In the genomic region with DNA sequence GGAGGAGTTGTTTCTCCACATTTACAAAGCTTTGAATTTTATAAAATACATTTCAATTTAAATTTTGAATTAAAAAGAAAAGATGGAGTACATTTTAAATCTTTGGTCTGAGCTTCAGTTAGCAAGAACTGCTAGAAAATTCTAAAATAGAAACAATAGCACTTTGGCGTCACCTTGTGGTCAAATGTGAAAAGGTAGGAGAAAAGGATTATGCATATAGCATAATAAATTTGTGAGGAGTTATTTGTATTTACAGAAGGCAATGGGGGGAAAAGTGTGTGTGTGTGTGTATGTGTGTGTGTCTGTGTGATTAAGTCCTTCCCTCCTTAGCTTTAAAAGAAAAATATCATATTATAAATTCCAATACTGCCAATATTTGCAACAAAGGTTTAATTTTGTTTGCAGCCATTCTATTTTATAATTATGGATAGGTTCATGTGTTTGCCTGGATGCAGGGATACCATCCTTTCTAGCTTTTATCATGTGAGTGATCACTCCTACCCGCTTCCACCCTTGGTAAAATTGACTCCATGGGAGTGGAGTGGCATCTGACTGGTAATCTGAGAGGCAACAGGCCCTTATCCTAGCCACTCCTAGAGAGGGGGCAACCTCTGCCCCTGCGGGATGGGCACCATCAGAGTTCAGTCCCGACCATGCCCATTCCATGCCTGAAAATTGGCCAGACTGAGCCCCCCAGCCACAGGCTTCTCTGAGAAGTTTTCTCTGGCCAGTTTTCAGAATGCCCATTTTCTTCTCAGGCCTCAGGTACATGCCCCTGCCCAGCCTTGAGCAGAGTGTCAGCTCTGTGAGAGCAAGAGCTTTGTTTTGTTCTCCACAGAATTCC, we compare ENCODE assay signal across 8 cellular contexts.
DNase-seq lines count a peak whose midpoint lies in the region; ATAC-seq and FAIRE-seq lines count a peak whose summit lies in the region.

No MANE protein-coding gene starts in this region.

- peak; percentile 74 for ATAC-seq in GM18909 (IDR thresholded peaks at IDR 0.05; ENCODE audit: poor library complexity, unreplicated experiment)

- DNase-seq in COR-L47 (lab: John Stamatoyannopoulos, UW) (peak; percentile 32), LoVo (ENCODE audit: low spot score) (peak; percentile 67), SHP77 treated with DMSO at 0.1 percent for 48 hours (lab: John Stamatoyannopoulos, UW) (peak; percentile 6), middle frontal gyrus (ENCODE audit: extremely low spot score, low spot score) (peak; percentile 66), 8988T (no peak), HTR-8/SVneo (ENCODE audit: insufficient read length, low spot score) (no peak)

- FAIRE-seq in endometrium (lab: Jason Lieb, UNC) (peak; percentile 94), HTR-8/SVneo (lab: Jason Lieb, UNC) (no peak)

Comparison
In these comparisons a context has a peak if more than half of its experiments do, and no peak if none do; other contexts are left out.
1. DNase-seq: peak in COR-L47 (single experiment), LoVo (single experiment), SHP77 treated with DMSO at 0.1 percent for 48 hours (single experiment) and middle frontal gyrus (single experiment); none in 8988T (single experiment) and HTR-8/SVneo (single experiment).